Comparison of ENCODE assay signal across 8 cellular contexts in genomic region chr22:26553056-26553752, GRCh38. TPM values are rescaled to one million over a fixed set of nuclear protein-coding genes. Genes with fewer than 3 reads are reported as not detected.
A peak's percentile ranks its signal among the peaks of the same experiment; 100 is the strongest.
DNase-seq lines count a peak whose midpoint lies in the region; ATAC-seq and TF ChIP-seq lines count a peak whose summit lies in the region.

No MANE protein-coding gene starts in this region.

- peak overlapping the region; percentile 57 for H3K27ac Mint-ChIP-seq in CD8-positive, alpha-beta T cell
- H3K27ac Mint-ChIP-seq in memory B cell: peak overlapping the region; percentile 6

- no peaks in the 10 kb centered on the region for H3K27me3 Mint-ChIP-seq in CD8-positive, alpha-beta T cell (ENCODE audit: low read depth)
- H3K27me3 Mint-ChIP-seq in memory B cell: no peaks in the 10 kb centered on the region

- no peak overlapping the region for H3K4me3 Mint-ChIP-seq in CD8-positive, alpha-beta T cell
- no peak overlapping the region for H3K4me3 Mint-ChIP-seq in memory B cell

- no peak for ATAC-seq in CD8-positive, alpha-beta T cell
- ATAC-seq in memory B cell (ENCODE audit: low read depth): no peak
- no peak for ATAC-seq in HG03342 (IDR thresholded peaks at IDR 0.05; ENCODE audit: unreplicated experiment)

- POLR2A ChIA-PET in CD8-positive, alpha-beta T cell (lab: Charles Lee): interaction anchor here (0.7 kb wide), 1 partner anchor 37 kb away, joined by 3 read pairs; the partner anchor contains the start of gene TPST2

- H3K36me3 Mint-ChIP-seq in CD8-positive, alpha-beta T cell: peaks cover 41% of the 10 kb centered on the region
- peaks cover 5% of the 10 kb centered on the region for H3K36me3 Mint-ChIP-seq in memory B cell

- no peaks in the 10 kb centered on the region for H3K27me3 ChIP-seq in CD8-positive, alpha-beta T cell (ENCODE audit: insufficient read depth, low read length)
- H3K27me3 ChIP-seq in H7 (ENCODE audit: control insufficient read depth, insufficient read depth, low read length): no peaks in the 10 kb centered on the region

- intact Hi-C loops in CD8-positive, alpha-beta T cell (cut with DNase I, micrococcal nuclease): no loop called here

- H3K27ac ChIP-seq in CD8-positive, alpha-beta T cell (ENCODE audit: low read depth, low read length): no peak overlapping the region

- H3K9me3 ChIP-seq in CD8-positive, alpha-beta T cell (ENCODE audit: low read length): no peaks in the 10 kb centered on the region

- peaks cover 46% of the 10 kb centered on the region for H3K4me1 Mint-ChIP-seq in CD8-positive, alpha-beta T cell (ENCODE audit: low read depth)
- H3K4me1 Mint-ChIP-seq in memory B cell: peaks cover 4% of the 10 kb centered on the region

- no peaks in the 10 kb centered on the region for H3K9me3 Mint-ChIP-seq in CD8-positive, alpha-beta T cell
- no peaks in the 10 kb centered on the region for H3K9me3 Mint-ChIP-seq in memory B cell

- H3K4me3 ChIP-seq in CD8-positive, alpha-beta T cell (ENCODE audit: low read depth, low read length): no peak overlapping the region
- no peak overlapping the region for H3K4me3 ChIP-seq in Jurkat, Clone E6-1 (ENCODE audit: low read length)
- H3K4me3 ChIP-seq in astrocyte of the spinal cord (ENCODE audit: low read depth, low read length) (no peak overlapping the region), H7 (ENCODE audit: insufficient read depth, low read depth, low read length) (no peak overlapping the region)

- TF ChIP-seq CTCF in CD8-positive, alpha-beta T cell (IDR thresholded peaks at IDR 0.05): no peak
- TF ChIP-seq CTCF in astrocyte of the spinal cord (IDR thresholded peaks at IDR 0.05; ENCODE audit: low read depth, low read length) (no peak), GM13977 (IDR thresholded peaks at IDR 0.05; ENCODE audit: extremely low read depth, insufficient read depth, missing control alignments) (no peak)

- peaks cover 4% of the 10 kb centered on the region for H3K36me3 ChIP-seq in CD8-positive, alpha-beta T cell (ENCODE audit: insufficient read depth, low read length)
- H3K36me3 ChIP-seq in H7 (replicated peaks; ENCODE audit: control insufficient read depth, insufficient read depth, low read length): no peaks in the 10 kb centered on the region; the same call in none of the 2 replicates

- peaks cover 14% of the 10 kb centered on the region for H3K4me1 ChIP-seq in CD8-positive, alpha-beta T cell (ENCODE audit: insufficient read depth, low read length)

- DNase-seq in CD8-positive, alpha-beta T cell: no peak
- peak; percentile 14 for DNase-seq in Jurkat, Clone E6-1 (ENCODE audit: low read depth, low spot score)
- DNase-seq in astrocyte of the spinal cord (ENCODE audit: low read depth, low spot score) (peak; percentile 85), memory B cell (ENCODE audit: low spot score in 2 of 2) (no peak), GM13977 (ENCODE audit: low spot score) (no peak), hypothalamus (lab: John Stamatoyannopoulos, UW) (no peak), H7 (no peak)

- in situ Hi-C loops in astrocyte of the spinal cord (cut with HindIII; ENCODE audit: low sequenced_read_pairs) (no loop called here), GM13977 (cut with MboI; ENCODE audit: low pct_unique_long_range_greater_than_20kb, low sequenced_read_pairs, unreplicated experiment) (no loop called here)

- CTCF ChIA-PET in CD8-positive, alpha-beta T cell (lab: Charles Lee): no interaction called here

RNA-seq across cellular contexts. Expression of gene TPST2, which starts 36.7 kb away (rescaled TPM):
- total RNA-seq in CD8-positive, alpha-beta T cell: 10 to 100 TPM; 24.3 to 26.3 TPM
- polyA plus RNA-seq in Jurkat, Clone E6-1 (2012; ENCODE audit: insufficient read depth, insufficient read length): 18.2 TPM
- 95.0 and 118 TPM in 2 replicates for total RNA-seq in H7 (2014; rRNA removed; shearing (Covaris generic))

RNA-seq across cellular contexts. Expression of gene TFIP11, which starts 40.9 kb away (rescaled TPM):
- 100 to 1,000 TPM; 138 to 142 TPM for total RNA-seq in CD8-positive, alpha-beta T cell
- polyA plus RNA-seq in Jurkat, Clone E6-1 (2012; ENCODE audit: insufficient read depth, insufficient read length): 83.7 TPM
- total RNA-seq in H7 (2014; rRNA removed; shearing (Covaris generic)): 22.2 and 22.8 TPM in 2 replicates

Comparison
In these comparisons a context has a peak if more than half of its experiments do, and no peak if none do; other contexts are left out.
1. DNase-seq: peak in Jurkat, Clone E6-1 (single experiment) and astrocyte of the spinal cord (single experiment); none in CD8-positive, alpha-beta T cell (0 of 7), memory B cell (0 of 2), GM13977 (single experiment), hypothalamus (0 of 51) and H7 (single experiment).